Comparison of ENCODE assay signal across 8 cellular contexts in the genomic region with DNA sequence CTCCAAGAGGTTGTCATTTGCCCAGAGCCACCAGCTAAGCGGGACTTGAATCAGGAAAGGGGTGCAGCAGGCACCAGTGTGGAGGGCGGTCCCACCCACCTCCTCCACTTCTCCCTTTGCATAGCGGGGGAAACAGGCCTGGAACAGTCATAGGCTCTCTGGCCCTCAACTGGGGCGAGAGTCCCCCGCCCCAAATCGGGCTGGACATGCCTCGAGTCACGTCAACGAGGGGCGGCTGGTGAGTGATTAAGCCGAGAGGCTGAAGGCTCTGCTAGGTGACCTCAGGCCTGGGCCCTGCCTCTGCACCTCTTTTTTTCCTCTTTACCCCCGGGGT. TPM values are rescaled to one million over a fixed set of nuclear protein-coding genes. Genes with fewer than 3 reads are reported as not detected.
DNase-seq lines count a peak whose midpoint lies in the region; ATAC-seq and TF ChIP-seq lines count a peak whose summit lies in the region.

No MANE protein-coding gene starts in this region.

- no peaks in the 10 kb centered on the region for H3K9me3 Mint-ChIP-seq in naive B cell

- peak overlapping the region; percentile 82 for H3K4me2 ChIP-seq in MM.1S (ENCODE audit: low read depth, low read length)

- no peaks in the 10 kb centered on the region for H3K79me2 ChIP-seq in MM.1S (ENCODE audit: low read length)

- H3K9me2 ChIP-seq in MM.1S (replicated peaks; ENCODE audit: insufficient read depth, low read length), result no peaks in the 10 kb centered on the region

- TF ChIP-seq CTCF in MM.1S (IDR thresholded peaks at IDR 0.05; ENCODE audit: low read length), result no peak

- no peak overlapping the region for H3K27ac ChIP-seq in MM.1S (ENCODE audit: low read length)
- peak overlapping the region; percentile 86 for H3K27ac ChIP-seq in effector memory CD4-positive, alpha-beta T cell (ENCODE audit: insufficient read depth, low read length, poor library complexity, severe bottlenecking)

- H3K4me1 Mint-ChIP-seq in naive B cell, result peaks cover 27 to 42% (median 27%) of the 10 kb centered on the region in 3 donors

- no peaks in the 10 kb centered on the region for H3K9me3 ChIP-seq in MM.1S (replicated peaks; ENCODE audit: insufficient read depth, low read length)
- H3K9me3 ChIP-seq in effector memory CD4-positive, alpha-beta T cell (ENCODE audit: control insufficient read depth, low read length), result no peaks in the 10 kb centered on the region

- ATAC-seq in GM21367 (IDR thresholded peaks at IDR 0.05; ENCODE audit: unreplicated experiment) (peak; percentile 22), naive B cell (ENCODE audit: low read depth in 2 of 2) (peak; percentile 14 to 19)

- H2AFZ ChIP-seq in MM.1S (ENCODE audit: low read length), result peak overlapping the region; percentile 55

- DNase-seq in MM.1S (no peak), naive B cell (no peak), DMS114 treated with DMSO at 0.1 percent for 48 hours (lab: John Stamatoyannopoulos, UW; ENCODE audit: unreplicated experiment) (no peak), COR-L47 (lab: John Stamatoyannopoulos, UW) (no peak), NCI-H2227 (lab: John Stamatoyannopoulos, UW; ENCODE audit: unreplicated experiment) (no peak)
- no peak for DNase-seq in effector memory CD4-positive, alpha-beta T cell
- DNase-seq in activated CD4-positive, CD25-positive, alpha-beta regulatory T cell treated with anti-CD3 and anti-CD28 coated beads, Interleukin-2, amount 50 U/mL, for 72 hours, result no peak

- H3K4me3 ChIP-seq in MM.1S (ENCODE audit: low read length), result peak overlapping the region; percentile 44
- H3K4me3 ChIP-seq in effector memory CD4-positive, alpha-beta T cell (ENCODE audit: insufficient read depth, low read depth, low read length, poor library complexity, severe bottlenecking), result peak overlapping the region; percentile 46

- H3K36me3 Mint-ChIP-seq in naive B cell, result no peaks in the 10 kb centered on the region

- H3K4me1 ChIP-seq in MM.1S (ENCODE audit: low read length), result 0 out of 2 replicates have a peak, but pooled peaks cover 4% of the 10 kb centered on the region
- H3K4me1 ChIP-seq in effector memory CD4-positive, alpha-beta T cell (ENCODE audit: control insufficient read depth, insufficient read depth, low read length, poor library complexity, severe bottlenecking), result peaks cover 27% of the 10 kb centered on the region

- no peak overlapping the region for H3K9ac ChIP-seq in MM.1S (ENCODE audit: low read length)

- H3K27me3 ChIP-seq in MM.1S (replicated peaks; ENCODE audit: insufficient read depth, low read length), result peaks cover 59% of the 10 kb centered on the region
- H3K27me3 ChIP-seq in effector memory CD4-positive, alpha-beta T cell (replicated peaks; ENCODE audit: control insufficient read depth, insufficient read depth, low read length, poor library complexity, severe bottlenecking), result no peaks in the 10 kb centered on the region

- no peaks in the 10 kb centered on the region for H3K36me3 ChIP-seq in MM.1S (replicated peaks; ENCODE audit: insufficient read depth, low read length)
- H3K36me3 ChIP-seq in effector memory CD4-positive, alpha-beta T cell (ENCODE audit: control insufficient read depth, insufficient read depth, low read length), result peaks cover 35% of the 10 kb centered on the region

- H4K20me1 ChIP-seq in MM.1S (ENCODE audit: insufficient read depth, low read length), result no peaks in the 10 kb centered on the region

- no peaks in the 10 kb centered on the region for H3F3A ChIP-seq in MM.1S (ENCODE audit: insufficient read depth, low read length)

- H3K27ac Mint-ChIP-seq in naive B cell, result peak overlapping the region; percentile 95 to 100 (median 98)

- peak overlapping the region; percentile 86 to 99 (median 94) for H3K4me3 Mint-ChIP-seq in naive B cell

- H3K27me3 Mint-ChIP-seq in naive B cell, result no peaks in the 10 kb centered on the region

RNA-seq across cellular contexts. Expression of a gene that starts 0.4 kb away (rescaled TPM):
- polyA plus RNA-seq in naive B cell (ENCODE audit: low read depth in 6 of 6), result 100 to 1,000 TPM in 1 of 6 donors, 10 to 100 TPM in 5; 47.7 to 110 (median 50.8) TPM

RNA-seq across cellular contexts. Expression of a gene that starts 40.7 kb away (rescaled TPM):
- under 1 TPM in 1 of 6 donors, not detected in 5; 0.27 TPM for polyA plus RNA-seq in naive B cell (ENCODE audit: low read depth in 6 of 6)
